ENCODE assay signal across 1 cellular context in genomic region chr9:99818439-99818992, GRCh38.
TF ChIP-seq lines count a peak whose summit lies in the region.

No MANE protein-coding gene starts in this region.

TF ChIP-seq in H1, 55 proteins besides CTCF, POLR2A, EP300 and RAD21 (continued from another document):
- no peak for TF ChIP-seq CHD7 (IDR thresholded peaks at IDR 0.05; ENCODE audit: insufficient replicate concordance, low read length)
